Comparison of ENCODE assay signal across 9 cellular contexts in genomic region chr22:23826510-23827350, GRCh38. TPM values are rescaled to one million over a fixed set of nuclear protein-coding genes. Genes with fewer than 3 reads are reported as not detected.
A peak's percentile ranks its signal among the peaks of the same experiment; 100 is the strongest.
DNase-seq lines count a peak whose midpoint lies in the region; ATAC-seq and TF ChIP-seq lines count a peak whose summit lies in the region.
"Had no signal": no experiment of that assay in that cellular context is flagged by ENCODE, and none has a peak within 500 bp of the region (broad histone marks: within the 10 kb centered on the region; RNA-seq: fewer than 3 reads in every experiment).

No MANE protein-coding gene starts in this region.

- no peak overlapping the region for H3K4me3 Mint-ChIP-seq in activated CD4-positive, alpha-beta memory T cell treated with anti-CD3 and anti-CD28 coated beads, Interleukin-2, amount 10 ng/mL, durations not matched to agents 7 days and 5 days

- TF ChIP-seq CTCF in lower lobe of right lung (IDR thresholded peaks at IDR 0.05), result no peak

- H3K27me3 ChIP-seq in lower lobe of right lung (ENCODE audit: low read depth), result no peaks in the 10 kb centered on the region

- CTCF ChIA-PET in activated CD4-positive, alpha-beta memory T cell treated with anti-CD3 and anti-CD28 coated beads, Interleukin-2, amount 10 ng/mL, durations not matched to agents 7 days and 5 days (lab: Charles Lee), result interaction anchor here (0.7 to 1.5 kb wide), 3 partner anchors 12 to 31 kb away, joined by 3 to 5 read pairs (median 5); partner anchors contain the start of gene SLC2A11

- H3K36me3 Mint-ChIP-seq in activated CD4-positive, alpha-beta memory T cell treated with anti-CD3 and anti-CD28 coated beads, Interleukin-2, amount 10 ng/mL, durations not matched to agents 7 days and 5 days (ENCODE audit: low read depth), result peaks cover 58% of the 10 kb centered on the region

- peaks cover 95% of the 10 kb centered on the region for H3K36me3 ChIP-seq in lower lobe of right lung

- H3K4me3 ChIP-seq in lower lobe of right lung, result no peak overlapping the region

- no peaks in the 10 kb centered on the region for H3K27me3 Mint-ChIP-seq in activated CD4-positive, alpha-beta memory T cell treated with anti-CD3 and anti-CD28 coated beads, Interleukin-2, amount 10 ng/mL, durations not matched to agents 7 days and 5 days

- POLR2A ChIA-PET in activated CD4-positive, alpha-beta memory T cell treated with anti-CD3 and anti-CD28 coated beads, Interleukin-2, amount 10 ng/mL, durations not matched to agents 7 days and 5 days (lab: Charles Lee), result interaction anchor here (0.9 kb wide), 1 partner anchor 8 kb away, joined by 3 read pairs; no protein-coding TSS in a partner anchor

- H3K27ac Mint-ChIP-seq in activated CD4-positive, alpha-beta memory T cell treated with anti-CD3 and anti-CD28 coated beads, Interleukin-2, amount 10 ng/mL, durations not matched to agents 7 days and 5 days, result peak overlapping the region; percentile 88

- intact Hi-C loops in lower lobe of right lung (cut with DNase I), result no loop called here

- H3K4me1 ChIP-seq in lower lobe of right lung, result no peaks in the 10 kb centered on the region

- DNase-seq in EH (ENCODE audit: low read depth) (peak; percentile 95), lower lobe of right lung (peak; percentile 39), HK-2 (ENCODE audit: unreplicated experiment) (no peak), dermis blood vessel endothelial cell (no peak)
- DNase-seq in activated CD4-positive, alpha-beta memory T cell treated with anti-CD3 and anti-CD28 coated beads, Interleukin-2, amount 10 ng/mL, durations not matched to agents 7 days and 5 days, result no peak
- DNase-seq: NCI-H524 treated with DMSO at 0.1 percent for 48 hours had no signal

- no peak overlapping the region for H3K27ac ChIP-seq in lower lobe of right lung

- H3K4me1 Mint-ChIP-seq in activated CD4-positive, alpha-beta memory T cell treated with anti-CD3 and anti-CD28 coated beads, Interleukin-2, amount 10 ng/mL, durations not matched to agents 7 days and 5 days, result peaks cover 28% of the 10 kb centered on the region

- no peaks in the 10 kb centered on the region for H3K9me3 ChIP-seq in lower lobe of right lung

- no peak for ATAC-seq in lower lobe of right lung
- no peak for ATAC-seq in GM19455 (IDR thresholded peaks at IDR 0.05; ENCODE audit: unreplicated experiment)
- ATAC-seq: activated CD4-positive, CD25-positive, alpha-beta regulatory T cell treated with anti-CD3 and anti-CD28 coated beads, Interleukin-2, amount 50 U/mL, for 24 hours had no signal

- no peaks in the 10 kb centered on the region for H3K9me3 Mint-ChIP-seq in activated CD4-positive, alpha-beta memory T cell treated with anti-CD3 and anti-CD28 coated beads, Interleukin-2, amount 10 ng/mL, durations not matched to agents 7 days and 5 days

RNA-seq across cellular contexts. Expression of gene DERL3, which starts 12.1 kb away (rescaled TPM):
- total RNA-seq in activated CD4-positive, alpha-beta memory T cell treated with anti-CD3 and anti-CD28 coated beads, Interleukin-2, amount 10 ng/mL, durations not matched to agents 7 days and 5 days, result 1 to 10 TPM; 7.8 to 8.3 TPM
- 5.8 TPM for total RNA-seq in lower lobe of right lung
- total RNA-seq in dermis blood vessel endothelial cell, result 0.68 and 1.3 TPM in 2 replicates
- total RNA-seq: HT1080 had no signal

RNA-seq across cellular contexts. Expression of gene SLC2A11, which starts 30.9 kb away (rescaled TPM):
- total RNA-seq in activated CD4-positive, alpha-beta memory T cell treated with anti-CD3 and anti-CD28 coated beads, Interleukin-2, amount 10 ng/mL, durations not matched to agents 7 days and 5 days, result 1 to 10 TPM; 6.5 TPM
- total RNA-seq in lower lobe of right lung, result 12.7 TPM
- 4.7 and 6.0 TPM in 2 replicates for total RNA-seq in dermis blood vessel endothelial cell

RNA-seq across cellular contexts. Expression of gene SMARCB1, which starts 40.0 kb away (rescaled TPM):
- 10 to 100 TPM; 65.6 to 66.9 TPM for total RNA-seq in activated CD4-positive, alpha-beta memory T cell treated with anti-CD3 and anti-CD28 coated beads, Interleukin-2, amount 10 ng/mL, durations not matched to agents 7 days and 5 days
- total RNA-seq in lower lobe of right lung (61.3 TPM), dermis blood vessel endothelial cell (24.5 and 45.8 TPM in 2 replicates)

RNA-seq across cellular contexts. Expression of gene MMP11, which starts 54.1 kb away (rescaled TPM):
- under 1 TPM; 0.20 to 0.28 TPM for total RNA-seq in activated CD4-positive, alpha-beta memory T cell treated with anti-CD3 and anti-CD28 coated beads, Interleukin-2, amount 10 ng/mL, durations not matched to agents 7 days and 5 days
- 1.9 TPM for total RNA-seq in lower lobe of right lung
- total RNA-seq in dermis blood vessel endothelial cell, result 4.4 and 7.3 TPM in 2 replicates
- total RNA-seq: HT1080 had no signal

RNA-seq across cellular contexts. Expression of gene CHCHD10, which starts 59.0 kb away (rescaled TPM):
- total RNA-seq in activated CD4-positive, alpha-beta memory T cell treated with anti-CD3 and anti-CD28 coated beads, Interleukin-2, amount 10 ng/mL, durations not matched to agents 7 days and 5 days, result 10 to 100 TPM; 62.4 to 63.2 TPM
- 114 TPM for total RNA-seq in lower lobe of right lung
- total RNA-seq in dermis blood vessel endothelial cell, result 2.6 and 9.6 TPM in 2 replicates
- total RNA-seq: HT1080 had no signal

Comparison
In these comparisons a context has a peak if more than half of its experiments do, and no peak if none do; other contexts are left out.
1. DNase-seq: peak in EH (single experiment) and lower lobe of right lung (single experiment); none in activated CD4-positive, alpha-beta memory T cell treated with anti-CD3 and anti-CD28 coated beads, Interleukin-2, amount 10 ng/mL, durations not matched to agents 7 days and 5 days (single experiment), HK-2 (single experiment) and dermis blood vessel endothelial cell (single experiment).